Comparison of ENCODE assay signal across 17 cellular contexts in genomic region chr4:86416081-86416480, GRCh38. TPM values are rescaled to one million over a fixed set of nuclear protein-coding genes. Genes with fewer than 3 reads are reported as not detected.
DNase-seq lines count a peak whose midpoint lies in the region; ATAC-seq, FAIRE-seq and TF ChIP-seq lines count a peak whose summit lies in the region.
"Had no signal": no experiment of that assay in that cellular context is flagged by ENCODE, and none has a peak within 500 bp of the region (broad histone marks: within the 10 kb centered on the region; RNA-seq: fewer than 3 reads in every experiment).

No MANE protein-coding gene starts in this region.

- no peaks in the 10 kb centered on the region for H3K9me1 ChIP-seq in keratinocyte (ENCODE audit: control insufficient read depth, extremely low read depth, insufficient read depth, low read length)

- no peak overlapping the region for H3K27ac ChIP-seq in keratinocyte (ENCODE audit: control insufficient read depth, insufficient read depth, low read length)
- H3K27ac ChIP-seq: A549, GM23248 had no signal

- peak; percentile 80 for FAIRE-seq in keratinocyte (lab: Jason Lieb, UNC)
- FAIRE-seq: A549, D721Med, GM18507, H54 had no signal

- H3K4me3 ChIP-seq in epithelial cell of esophagus (ENCODE audit: low read length) (no peak overlapping the region), keratinocyte (ENCODE audit: control insufficient read depth in 2 of 3, extremely low read depth in 1 of 3, insufficient read depth in 2 of 3, low read depth in 1 of 3, low read length in 3 of 3) (no peak overlapping the region)
- H3K4me3 ChIP-seq: A549, GM23248 had no signal

- no peak overlapping the region for H3K4me2 ChIP-seq in keratinocyte (ENCODE audit: control insufficient read depth, extremely low read depth, insufficient read depth, low read depth, low read length)
- H3K4me2 ChIP-seq: A549 had no signal

- H4K20me1 ChIP-seq in keratinocyte (ENCODE audit: control insufficient read depth, extremely low read depth, insufficient read depth, low read length), result no peaks in the 10 kb centered on the region

- no peak for ATAC-seq in GM18502 (IDR thresholded peaks at IDR 0.05; ENCODE audit: poor library complexity, unreplicated experiment)
- ATAC-seq: A549; CD8-positive, alpha-beta T cell; HCT116 had no signal

- H3K27me3 ChIP-seq in keratinocyte (ENCODE audit: control insufficient read depth, extremely low read depth, insufficient read depth, low read length), result no peaks in the 10 kb centered on the region

- no peaks in the 10 kb centered on the region for H3K36me3 ChIP-seq in keratinocyte (ENCODE audit: control insufficient read depth in 2 of 2, extremely low read depth in 1 of 2, insufficient read depth in 2 of 2, low read length in 2 of 2)

- H3K9ac ChIP-seq in keratinocyte (ENCODE audit: control insufficient read depth, extremely low read depth, insufficient read depth, low read length), result no peak overlapping the region
- H3K9ac ChIP-seq: GM23248 had no signal

- no peak overlapping the region for H2AFZ ChIP-seq in keratinocyte (ENCODE audit: control insufficient read depth, low read length)
- H2AFZ ChIP-seq: GM23248 had no signal

- TF ChIP-seq CTCF in epithelial cell of esophagus (IDR thresholded peaks at IDR 0.05; ENCODE audit: insufficient read depth, low read depth, low read length, missing control alignments), result no peak
- TF ChIP-seq CTCF in keratinocyte (optimal IDR thresholded peaks at IDR 0.05 in 1 of 3, IDR thresholded peaks at IDR 0.05 in 1 of 3, conservative IDR thresholded peaks at IDR 0.05 in 1 of 3; ENCODE audit: extremely low read depth in 1 of 3, insufficient read depth in 2 of 3, low read length in 3 of 3), result no peak

- H3K9me3 ChIP-seq in keratinocyte (ENCODE audit: control insufficient read depth, low read depth, low read length), result no peaks in the 10 kb centered on the region
- H3K9me3 ChIP-seq: A549 had no signal

- DNase-seq in NCI-H226, result peak; percentile 9
- peak; percentile 66 for DNase-seq in epithelial cell of esophagus (ENCODE audit: low read depth)
- no peak for DNase-seq in keratinocyte (ENCODE audit: low read depth, low spot score)
- DNase-seq in T-helper 2 cell, result no peak
- DNase-seq in AML-193 (lab: John Stamatoyannopoulos, UW), result no peak
- DNase-seq: CD8-positive, alpha-beta T cell; COR-L47; DMS153; DMS79 treated with DMSO at 0.1 percent for 48 hours; GF-D8; GM23248 had no signal

- dilution Hi-C loops in keratinocyte (cut with MboI; ENCODE audit: extremely low pct_ligation_motif_present, low sequenced_read_pairs), result no loop called here

- no peaks in the 10 kb centered on the region for H3K4me1 ChIP-seq in keratinocyte (ENCODE audit: control insufficient read depth, extremely low read depth, insufficient read depth, low read length)
- H3K4me1 ChIP-seq: A549 had no signal

- no peaks in the 10 kb centered on the region for H3K79me2 ChIP-seq in keratinocyte (ENCODE audit: control insufficient read depth, insufficient read depth, low read length)

RNA-seq across cellular contexts. Expression of gene MAPK10, which starts 56.2 kb away (rescaled TPM):
- polyA plus RNA-seq in keratinocyte, result 4.7 to 8.2 TPM (median 6.8 TPM) in 3 replicates
- polyA plus RNA-seq in keratinocyte (2011; ENCODE audit: low read depth), result 1.4 TPM
- polyA plus RNA-seq in keratinocyte (2011; cell fraction: cytosol; rRNA removed), result 3.5 and 5.7 TPM in 2 replicates
- polyA plus RNA-seq in keratinocyte (2011; cell fraction: nucleus; rRNA removed), result 13.7 and 14.5 TPM in 2 replicates
- 1.5 and 3.8 TPM in 2 replicates for polyA plus RNA-seq in keratinocyte (2012; ENCODE audit: low replicate concordance)
- 10.1 to 29.3 TPM (median 18.9 TPM) in 3 replicates for polyA minus RNA-seq in keratinocyte
- polyA minus RNA-seq in keratinocyte (2011; cell fraction: cytosol; rRNA and poly(A)+ RNA removed), result 4.8 TPM
- 35.7 and 63.8 TPM in 2 replicates for polyA minus RNA-seq in keratinocyte (2011; cell fraction: nucleus; rRNA and poly(A)+ RNA removed)

Comparison
In these comparisons a context has a peak if more than half of its experiments do, and no peak if none do; other contexts are left out.
1. DNase-seq: peak in NCI-H226 (single experiment) and epithelial cell of esophagus (single experiment); none in keratinocyte (single experiment), T-helper 2 cell (0 of 5) and AML-193 (0 of 2).